ENCODE assay signal across 18 cellular contexts in the genomic region with DNA sequence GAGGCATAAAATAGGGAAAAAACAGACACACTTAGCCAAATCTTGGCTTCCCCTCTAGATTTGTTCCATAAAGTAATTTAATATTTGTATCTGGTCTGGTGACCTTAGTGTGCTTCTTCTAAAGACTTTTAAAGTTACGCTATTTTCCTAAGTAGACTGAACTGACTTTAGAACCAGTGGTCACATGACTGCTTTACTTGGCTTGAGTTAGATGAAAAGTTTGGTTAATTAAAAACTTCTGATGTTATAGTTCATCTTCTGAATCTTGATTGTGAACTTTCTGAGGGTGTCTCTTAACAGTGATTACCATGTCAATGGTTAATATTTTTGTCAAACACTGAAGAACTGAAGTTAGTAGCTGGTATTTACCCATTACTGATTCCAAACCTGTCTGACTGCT. TPM values are rescaled to one million over a fixed set of nuclear protein-coding genes. Genes with fewer than 3 reads are reported as not detected.
DNase-seq lines count a peak whose midpoint lies in the region; ATAC-seq and TF ChIP-seq lines count a peak whose summit lies in the region.
"Had no signal": no experiment of that assay in that cellular context is flagged by ENCODE, and none has a peak within 500 bp of the region (broad histone marks: within the 10 kb centered on the region; RNA-seq: fewer than 3 reads in every experiment).

No MANE protein-coding gene starts in this region.

- no peaks in the 10 kb centered on the region for H3K9me3 Mint-ChIP-seq in type B pancreatic cell

- H3K27ac ChIP-seq in SK-N-SH (ENCODE audit: low read depth in 2 of 2, low read length in 1 of 2) = peak overlapping the region; percentile 72 to 74; a peak in 3 of 4 replicates
- H3K27ac ChIP-seq in angular gyrus (ENCODE audit: low read depth, low read length) = peak overlapping the region; percentile 32
- peak overlapping the region in 3 of 4 donors; percentile 12 to 91 (median 90) for H3K27ac ChIP-seq in gastroesophageal sphincter
- H3K27ac ChIP-seq: 22Rv1, BLaER1, PC-9 had no signal

- H3K4me1 ChIP-seq in SK-N-SH (ENCODE audit: control insufficient read depth in 1 of 2, insufficient read depth in 2 of 2, low read depth in 1 of 2, low read length in 1 of 2) (peaks cover 8 to 12% of the 10 kb centered on the region in 2 experiments; a peak in 3 of 4 replicates), gastroesophageal sphincter (peaks cover 0 to 40% (median 5%) of the 10 kb centered on the region in 3 donors)

- H3K4me3 ChIP-seq in SK-N-SH (ENCODE audit: low read depth in 2 of 2, low read length in 1 of 2) = no peak overlapping the region
- H3K4me3 ChIP-seq in gastroesophageal sphincter = no peak overlapping the region
- H3K4me3 ChIP-seq: BLaER1, MG63 had no signal

- TF ChIP-seq EP300 in SK-N-SH (IDR thresholded peaks at IDR 0.05; ENCODE audit: borderline replicate concordance in 1 of 2, low read depth in 1 of 2, low read length in 1 of 2) (no peak), gastroesophageal sphincter (IDR thresholded peaks at IDR 0.05) (no peak)

- H3K4me1 Mint-ChIP-seq in type B pancreatic cell (ENCODE audit: unreplicated experiment) = peaks cover 30% of the 10 kb centered on the region

- peaks cover 3% of the 10 kb centered on the region for H3K27me3 Mint-ChIP-seq in type B pancreatic cell

- H3K36me3 Mint-ChIP-seq in type B pancreatic cell = no peaks in the 10 kb centered on the region

- H4K20me1 ChIP-seq in SK-N-SH (ENCODE audit: insufficient read depth) = no peaks in the 10 kb centered on the region
- H4K20me1 ChIP-seq: BLaER1 had no signal

- no peak overlapping the region for H2AFZ ChIP-seq in SK-N-SH (ENCODE audit: low read depth)
- H2AFZ ChIP-seq: PC-9 had no signal

- WGBS in SK-N-SH (ENCODE audit: low lambda C conversion rate) = 94% methylated on average over 1 of the region's 1 CpG
- 86 to 94% methylated on average over 1 of the region's 1 CpG for WGBS in gastroesophageal sphincter (ENCODE audit: low coverage in 1 of 2), 2 donors

- CTCF ChIA-PET in SK-N-SH (lab: Yijun Ruan, JAX) = interaction anchor here (0.8 to 1.3 kb wide), 2 partner anchors 213 to 834 kb away, joined by 3 read pairs; partner anchors contain the start of genes KRR1 and OSBPL8

- no peak for TF ChIP-seq RAD21 in SK-N-SH (IDR thresholded peaks at IDR 0.05; ENCODE audit: low read length)

- TF ChIP-seq POLR2A in gastroesophageal sphincter (IDR thresholded peaks at IDR 0.05) = no peak

- H3K9me3 ChIP-seq in SK-N-SH (no peaks in the 10 kb centered on the region), gastroesophageal sphincter (no peaks in the 10 kb centered on the region)
- H3K9me3 ChIP-seq: BLaER1, MG63 had no signal

- H3K27me3 ChIP-seq in SK-N-SH (ENCODE audit: insufficient read depth) (no peaks in the 10 kb centered on the region), gastroesophageal sphincter (no peaks in the 10 kb centered on the region)
- H3K27me3 ChIP-seq: BLaER1, MG63 had no signal

- ATAC-seq in SK-N-SH treated with all-trans-retinoic acid at 6 μM for 48 hours (no peak), gastroesophageal sphincter (no peak)

- TF ChIP-seq CTCF in SK-N-SH (IDR thresholded peaks at IDR 0.05) (no peak), gastroesophageal sphincter (IDR thresholded peaks at IDR 0.05) (no peak), type B pancreatic cell (conservative IDR thresholded peaks at IDR 0.05) (no peak)

- no peak for DNase-seq in SK-N-SH
- no peak for DNase-seq in type B pancreatic cell (ENCODE audit: extremely low spot score, unreplicated experiment)
- DNase-seq in HK-2 (ENCODE audit: unreplicated experiment) = no peak
- no peak for DNase-seq in NCI-H2171 (lab: John Stamatoyannopoulos, UW)
- no peak for DNase-seq in effector CD8-positive, alpha-beta T cell (lab: John Stamatoyannopoulos, UW)
- DNase-seq: DMS 273 treated with DMSO at 0.1 percent for 48 hours, H7, MG63, NCI-H1105, NCI-H1694 treated with DMSO at 0.1 percent for 48 hours, NCI-H446 treated with DMSO at 0.1 percent for 48 hours, NCI-H748 treated with DMSO at 0.1 percent for 48 hours, PC-9 had no signal

- no peaks in the 10 kb centered on the region for H3K9me2 ChIP-seq in SK-N-SH

- H3K36me3 ChIP-seq in SK-N-SH (replicated peaks in 1 of 2; ENCODE audit: control insufficient read depth in 1 of 2, insufficient read depth in 2 of 2, low read length in 1 of 2) (peaks cover 7 to 13% of the 10 kb centered on the region in 2 experiments), gastroesophageal sphincter (no peaks in the 10 kb centered on the region)
- H3K36me3 ChIP-seq: BLaER1 had no signal

- H3K79me2 ChIP-seq in SK-N-SH (ENCODE audit: insufficient read depth) = peaks cover 48% of the 10 kb centered on the region

- no peak overlapping the region for H3K27ac Mint-ChIP-seq in type B pancreatic cell

- peak overlapping the region; percentile 85; the same call in 1 of the 2 replicates for H3K4me2 ChIP-seq in SK-N-SH
- H3K4me2 ChIP-seq: BLaER1, PC-9 had no signal

- H3K9ac ChIP-seq in SK-N-SH = no peak overlapping the region
- H3K9ac ChIP-seq: BLaER1 had no signal

- H3F3A ChIP-seq in SK-N-SH (replicated peaks; ENCODE audit: insufficient read depth) = peaks cover 29% of the 10 kb centered on the region

- peak overlapping the region; percentile 35 for H3K4me3 Mint-ChIP-seq in type B pancreatic cell

- POLR2A ChIA-PET in SK-N-SH (lab: Yijun Ruan, JAX) = no interaction called here

TF ChIP-seq in SK-N-SH, 30 proteins besides CTCF, POLR2A, EP300 and RAD21:
- TF ChIP-seq USF1 (IDR thresholded peaks at IDR 0.05; ENCODE audit: borderline replicate concordance, low read depth) = peak; percentile 48; the same call in 1 of the 2 replicates
- no peak for TF ChIP-seq FOSL2 (IDR thresholded peaks at IDR 0.05; ENCODE audit: borderline replicate concordance, low read depth)

TF ChIP-seq in SK-N-SH treated with all-trans-retinoic acid at 6 μM for 48 hours, 23 proteins besides CTCF, POLR2A, EP300 and RAD21:
- TF ChIP-seq ESRRG (CRISPR knock-in tag; IDR thresholded peaks at IDR 0.05) = no peak
- no peak for TF ChIP-seq TSHZ2 (CRISPR knock-in tag; IDR thresholded peaks at IDR 0.05)
- TF ChIP-seq ZC3H10 (CRISPR knock-in tag; IDR thresholded peaks at IDR 0.05) = no peak
- TF ChIP-seq ARNTL (CRISPR knock-in tag; IDR thresholded peaks at IDR 0.05; ENCODE audit: borderline replicate concordance, low read depth) = no peak
- TF ChIP-seq RARB (CRISPR knock-in tag; IDR thresholded peaks at IDR 0.05) = no peak
- TF ChIP-seq BACH2 (CRISPR knock-in tag; IDR thresholded peaks at IDR 0.05; ENCODE audit: borderline replicate concordance) = no peak
- TF ChIP-seq CSDC2 (CRISPR knock-in tag; IDR thresholded peaks at IDR 0.05) = no peak
- TF ChIP-seq ISL1 (CRISPR knock-in tag; IDR thresholded peaks at IDR 0.05) = no peak
- TF ChIP-seq ZFP30 (CRISPR knock-in tag; IDR thresholded peaks at IDR 0.05) = no peak
- no peak for TF ChIP-seq ZNF8 (CRISPR knock-in tag; IDR thresholded peaks at IDR 0.05)
- TF ChIP-seq GLIS3 (CRISPR knock-in tag; IDR thresholded peaks at IDR 0.05) = no peak
- no peak for TF ChIP-seq SNAI2 (CRISPR knock-in tag; IDR thresholded peaks at IDR 0.05)
- TF ChIP-seq OSR1 (CRISPR knock-in tag; IDR thresholded peaks at IDR 0.05) = no peak
- TF ChIP-seq POU6F1 (CRISPR knock-in tag; IDR thresholded peaks at IDR 0.05; ENCODE audit: borderline replicate concordance, low read depth) = no peak

RNA-seq across cellular contexts. Expression of gene BBS10, which starts 2.6 kb away (rescaled TPM):
- 5.6 and 9.2 TPM in 2 replicates for polyA plus RNA-seq in SK-N-SH (2012; rRNA removed)
- 11.6 and 12.0 TPM in 2 replicates for polyA plus RNA-seq in SK-N-SH (2012; cell fraction: cytosol; rRNA removed)
- 2.1 and 6.7 TPM in 2 replicates for polyA plus RNA-seq in SK-N-SH (2012; cell fraction: nucleus; rRNA removed)
- total RNA-seq in gastroesophageal sphincter = 10 to 100 TPM in 3 of 4 donors, 1 to 10 TPM in 1; 8.9 to 22.2 (median 16.0) TPM
- total RNA-seq in type B pancreatic cell (ENCODE audit: low replicate concordance) = 10.7 and 14.8 TPM in 2 replicates

Comparison
In these comparisons a context has a peak if more than half of its experiments do, and no peak if none do; other contexts are left out.
1. H3K27ac ChIP-seq: peak in every context shown above with its lines; median percentile 90 in gastroesophageal sphincter; 73 in SK-N-SH; 32 in angular gyrus.